8 cellular contexts compared by ENCODE assay signal in genomic region chr18:5237083-5237722, GRCh38.
DNase-seq lines count a peak whose midpoint lies in the region; ATAC-seq and TF ChIP-seq lines count a peak whose summit lies in the region.

No MANE protein-coding gene starts in this region.

- in situ Hi-C loops in astrocyte of the spinal cord (cut with HindIII; ENCODE audit: low sequenced_read_pairs): no loop called here

- H3K4me1 Mint-ChIP-seq in stimulated activated naive B cell treated with anti-CD40 and anti-IgM and Interleukin-4, amounts not matched to agents 10 μg/mL and 1 μg/mL and 100 μg/mL, for 72 hours: peaks cover 5 to 33% of the 10 kb centered on the region in 2 donors

- H3K4me3 Mint-ChIP-seq in stimulated activated naive B cell treated with anti-CD40 and anti-IgM and Interleukin-4, amounts not matched to agents 10 μg/mL and 1 μg/mL and 100 μg/mL, for 72 hours: peak overlapping the region; percentile 95

- no peaks in the 10 kb centered on the region for H3K9me3 Mint-ChIP-seq in stimulated activated naive B cell treated with anti-CD40 and anti-IgM and Interleukin-4, amounts not matched to agents 10 μg/mL and 1 μg/mL and 100 μg/mL, for 72 hours

- ATAC-seq in HG02763 (IDR thresholded peaks at IDR 0.05; ENCODE audit: unreplicated experiment): peak; percentile 29
- peak; percentile 39 to 46 for ATAC-seq in stimulated activated naive B cell treated with anti-CD40 and anti-IgM and Interleukin-4, amounts not matched to agents 10 μg/mL and 1 μg/mL and 100 μg/mL, for 72 hours (replicated peaks)

- peak overlapping the region; percentile 99 for H3K27ac Mint-ChIP-seq in stimulated activated naive B cell treated with anti-CD40 and anti-IgM and Interleukin-4, amounts not matched to agents 10 μg/mL and 1 μg/mL and 100 μg/mL, for 72 hours

- H3K36me3 Mint-ChIP-seq in stimulated activated naive B cell treated with anti-CD40 and anti-IgM and Interleukin-4, amounts not matched to agents 10 μg/mL and 1 μg/mL and 100 μg/mL, for 72 hours: peaks cover 10 to 23% of the 10 kb centered on the region in 2 donors

- TF ChIP-seq CTCF in astrocyte of the spinal cord (IDR thresholded peaks at IDR 0.05; ENCODE audit: low read depth, low read length): no peak

- H3K4me3 ChIP-seq in astrocyte of the spinal cord (ENCODE audit: low read depth, low read length): peak overlapping the region; percentile 87

- peaks cover 2 to 16% of the 10 kb centered on the region in 2 donors for H3K27me3 Mint-ChIP-seq in stimulated activated naive B cell treated with anti-CD40 and anti-IgM and Interleukin-4, amounts not matched to agents 10 μg/mL and 1 μg/mL and 100 μg/mL, for 72 hours

- DNase-seq in stimulated activated CD4-positive, alpha-beta T cell treated with anti-CD3 and anti-CD28 coated beads, Interleukin-12 subunit alpha, Interleukin-12 subunit beta, amount 100 ng/mL, for 48 hours (ENCODE audit: low read depth in 2 of 3, low spot score in 1 of 3): peak in 2 of 3 donors; percentile 0 to 14
- no peak for DNase-seq in stimulated activated CD4-positive, alpha-beta T cell treated with anti-CD3 and anti-CD28 coated beads, Interleukin-2, amount 100 ng/mL, for 24 hours
- DNase-seq in NCI-H2196 (lab: John Stamatoyannopoulos, UW; ENCODE audit: unreplicated experiment): peak; percentile 83
- DNase-seq in astrocyte of the spinal cord (ENCODE audit: low read depth, low spot score): no peak
- DNase-seq in iPS-NIHi7 (ENCODE audit: extremely low spot score): peak; percentile 27
- no peak for DNase-seq in stimulated activated naive B cell treated with anti-CD40 and anti-IgM and Interleukin-4, amounts not matched to agents 10 μg/mL and 1 μg/mL and 100 μg/mL, for 72 hours
- no peak for DNase-seq in GM19240 (ENCODE audit: insufficient read length, low spot score)

Comparison
In these comparisons a context has a peak if more than half of its experiments do, and no peak if none do; other contexts are left out.
1. DNase-seq: peak in stimulated activated CD4-positive, alpha-beta T cell treated with anti-CD3 and anti-CD28 coated beads, Interleukin-12 subunit alpha, Interleukin-12 subunit beta, amount 100 ng/mL, for 48 hours (2 of 3), NCI-H2196 (single experiment) and iPS-NIHi7 (single experiment); none in stimulated activated CD4-positive, alpha-beta T cell treated with anti-CD3 and anti-CD28 coated beads, Interleukin-2, amount 100 ng/mL, for 24 hours (0 of 2), astrocyte of the spinal cord (single experiment), stimulated activated naive B cell treated with anti-CD40 and anti-IgM and Interleukin-4, amounts not matched to agents 10 μg/mL and 1 μg/mL and 100 μg/mL, for 72 hours (single experiment) and GM19240 (single experiment).